8 cellular contexts compared by ENCODE assay signal in genomic region chr12:102883204-102883799, GRCh38. TPM values are rescaled to one million over a fixed set of nuclear protein-coding genes. Genes with fewer than 3 reads are reported as not detected.
A peak's percentile ranks its signal among the peaks of the same experiment; 100 is the strongest.
DNase-seq lines count a peak whose midpoint lies in the region; ATAC-seq, FAIRE-seq and TF ChIP-seq lines count a peak whose summit lies in the region.

No MANE protein-coding gene starts in this region.

- TF ChIP-seq CTCF in D721Med (IDR thresholded peaks at IDR 0.05; ENCODE audit: insufficient read depth, missing control alignments) (peak; percentile 97), epithelial cell of proximal tubule (conservative IDR thresholded peaks at IDR 0.05; ENCODE audit: low read depth, low read length) (peak; percentile 94)

- CTCF ChIA-PET in HEK293T (lab: Yijun Ruan, JAX): interaction anchor here (0.6 to 2.5 kb wide), 9 partner anchors 9 to 709 kb away, joined by 3 to 19 read pairs (median 4); no protein-coding TSS in a partner anchor
- CTCF ChIA-PET in activated CD8-positive, alpha-beta T cell treated with anti-CD3 and anti-CD28 coated beads, Interleukin-2, amount 10 ng/mL, durations not matched to agents 7 days and 5 days (lab: Charles Lee): interaction anchor here (0.6 to 5.5 kb wide), 13 partner anchors 9 to 848 kb away, joined by 3 to 51 read pairs (median 5); no protein-coding TSS in a partner anchor

- no peaks in the 10 kb centered on the region for H3K36me3 Mint-ChIP-seq in activated CD8-positive, alpha-beta T cell treated with anti-CD3 and anti-CD28 coated beads, Interleukin-2, amount 10 ng/mL, durations not matched to agents 7 days and 5 days (ENCODE audit: low read depth)
- H3K36me3 Mint-ChIP-seq in naive thymus-derived CD8-positive, alpha-beta T cell: no peaks in the 10 kb centered on the region

- H3K4me1 Mint-ChIP-seq in activated CD8-positive, alpha-beta T cell treated with anti-CD3 and anti-CD28 coated beads, Interleukin-2, amount 10 ng/mL, durations not matched to agents 7 days and 5 days (ENCODE audit: low read depth): no peaks in the 10 kb centered on the region
- H3K4me1 Mint-ChIP-seq in naive thymus-derived CD8-positive, alpha-beta T cell: peaks cover 0 to 4% (median 2%) of the 10 kb centered on the region in 4 donors

- peaks cover 5% of the 10 kb centered on the region for H3K27me3 Mint-ChIP-seq in activated CD8-positive, alpha-beta T cell treated with anti-CD3 and anti-CD28 coated beads, Interleukin-2, amount 10 ng/mL, durations not matched to agents 7 days and 5 days (ENCODE audit: low read depth)
- peaks cover 17 to 35% (median 23%) of the 10 kb centered on the region in 5 donors for H3K27me3 Mint-ChIP-seq in naive thymus-derived CD8-positive, alpha-beta T cell

- peak; percentile 47 for ATAC-seq in activated CD8-positive, alpha-beta T cell treated with anti-CD3 and anti-CD28 coated beads, Interleukin-2, amount 10 ng/mL, durations not matched to agents 7 days and 5 days
- peak in 1 of 2 donors; percentile 44 for ATAC-seq in naive thymus-derived CD8-positive, alpha-beta T cell
- no peak for ATAC-seq in HG03442 (IDR thresholded peaks at IDR 0.05; ENCODE audit: unreplicated experiment)
- ATAC-seq in HG02884 (IDR thresholded peaks at IDR 0.05; ENCODE audit: unreplicated experiment): no peak

- peak; percentile 32 for DNase-seq in D721Med (ENCODE audit: insufficient read length, low spot score)
- peak; percentile 61 for DNase-seq in HEK293T (ENCODE audit: extremely low spot score)
- DNase-seq in NCI-H345 (lab: John Stamatoyannopoulos, UW): peak; percentile 70
- peak; percentile 39 for DNase-seq in activated CD8-positive, alpha-beta T cell treated with anti-CD3 and anti-CD28 coated beads, Interleukin-2, amount 10 ng/mL, durations not matched to agents 7 days and 5 days
- DNase-seq in epithelial cell of proximal tubule (ENCODE audit: low read depth): no peak
- peak; percentile 2 to 66 (median 20) for DNase-seq in naive thymus-derived CD8-positive, alpha-beta T cell

- no peak for FAIRE-seq in D721Med (lab: Jason Lieb, UNC)

- H3K4me3 ChIP-seq in epithelial cell of proximal tubule (ENCODE audit: low read depth, low read length): no peak overlapping the region

- H3K4me3 Mint-ChIP-seq in activated CD8-positive, alpha-beta T cell treated with anti-CD3 and anti-CD28 coated beads, Interleukin-2, amount 10 ng/mL, durations not matched to agents 7 days and 5 days: no peak overlapping the region
- H3K4me3 Mint-ChIP-seq in naive thymus-derived CD8-positive, alpha-beta T cell: no peak overlapping the region

- H3K27ac Mint-ChIP-seq in activated CD8-positive, alpha-beta T cell treated with anti-CD3 and anti-CD28 coated beads, Interleukin-2, amount 10 ng/mL, durations not matched to agents 7 days and 5 days: no peak overlapping the region
- no peak overlapping the region for H3K27ac Mint-ChIP-seq in naive thymus-derived CD8-positive, alpha-beta T cell

- POLR2A ChIA-PET in HEK293T (lab: Yijun Ruan, JAX): no interaction called here
- POLR2A ChIA-PET in activated CD8-positive, alpha-beta T cell treated with anti-CD3 and anti-CD28 coated beads, Interleukin-2, amount 10 ng/mL, durations not matched to agents 7 days and 5 days (lab: Charles Lee): no interaction called here
- POLR2A ChIA-PET in naive thymus-derived CD8-positive, alpha-beta T cell (lab: Charles Lee): no interaction called here

- H3K9me3 Mint-ChIP-seq in activated CD8-positive, alpha-beta T cell treated with anti-CD3 and anti-CD28 coated beads, Interleukin-2, amount 10 ng/mL, durations not matched to agents 7 days and 5 days (ENCODE audit: insufficient read depth): no peaks in the 10 kb centered on the region
- H3K9me3 Mint-ChIP-seq in naive thymus-derived CD8-positive, alpha-beta T cell: no peaks in the 10 kb centered on the region

TF ChIP-seq in HEK293T, 16 proteins besides CTCF, POLR2A, EP300 and RAD21:
- TF ChIP-seq FOXA1 (IDR thresholded peaks at IDR 0.05) (no peak), ARNT (IDR thresholded peaks at IDR 0.05) (no peak), FOXK2 (IDR thresholded peaks at IDR 0.05) (no peak)
TF ChIP-seq in HEK293T: peak in this region for 0.

RNA-seq across cellular contexts. Expression of gene PAH, which starts 33.7 kb away (rescaled TPM):
- total RNA-seq in activated CD8-positive, alpha-beta T cell treated with anti-CD3 and anti-CD28 coated beads, Interleukin-2, amount 10 ng/mL, durations not matched to agents 7 days and 5 days: not detected
- not detected in 2 replicates for total RNA-seq in epithelial cell of proximal tubule
- under 1 TPM in 1 of 2 experiments, not detected in 1; 0.25 TPM for total RNA-seq in naive thymus-derived CD8-positive, alpha-beta T cell
- not detected for polyA plus RNA-seq in naive thymus-derived CD8-positive, alpha-beta T cell
